Comparison of ENCODE assay signal across 16 cellular contexts in the genomic region with DNA sequence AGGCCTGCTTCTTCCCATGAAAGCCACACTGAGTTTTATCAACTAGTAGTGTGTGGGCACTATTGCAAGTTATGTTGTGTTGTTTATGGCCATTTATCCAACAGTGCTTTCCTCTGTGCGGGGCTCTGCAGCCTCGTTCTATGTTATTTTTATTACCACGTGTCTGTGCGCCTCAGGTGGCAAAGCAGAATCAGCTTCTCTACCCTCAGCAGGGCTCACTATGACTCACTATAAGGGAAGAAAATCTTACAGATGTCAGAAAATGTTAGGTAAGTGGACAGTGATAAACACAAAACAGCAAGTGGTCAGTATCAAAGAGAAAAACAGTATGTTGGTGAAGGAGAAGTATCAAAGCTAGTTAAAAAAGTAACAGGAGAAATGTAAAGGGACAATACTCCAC.
DNase-seq lines count a peak whose midpoint lies in the region; ATAC-seq and TF ChIP-seq lines count a peak whose summit lies in the region.
"Had no signal": no experiment of that assay in that cellular context is flagged by ENCODE, and none has a peak within 500 bp of the region (broad histone marks: within the 10 kb centered on the region; RNA-seq: fewer than 3 reads in every experiment).

No MANE protein-coding gene starts in this region.

- POLR2A ChIA-PET in SK-N-SH (lab: Yijun Ruan, JAX) = no interaction called here

- H3K36me3 ChIP-seq in SK-N-SH (replicated peaks in 1 of 2; ENCODE audit: control insufficient read depth in 1 of 2, insufficient read depth in 2 of 2, low read length in 1 of 2) = no peaks in the 10 kb centered on the region
- H3K36me3 ChIP-seq: BLaER1 had no signal

- H3K4me1 ChIP-seq in SK-N-SH (ENCODE audit: control insufficient read depth in 1 of 2, insufficient read depth in 2 of 2, low read depth in 1 of 2, low read length in 1 of 2) = peaks cover 0 to 6% of the 10 kb centered on the region in 2 experiments; a peak in 1 of 4 replicates
- H3K4me1 ChIP-seq: BLaER1, Caco-2 had no signal

- H3K79me2 ChIP-seq in SK-N-SH (ENCODE audit: insufficient read depth) = no peaks in the 10 kb centered on the region

- intact Hi-C loops in lower leg skin (cut with DNase I; ENCODE audit: low total_unique reads) = no loop called here

- no peak overlapping the region for H3K4me2 ChIP-seq in SK-N-SH
- H3K4me2 ChIP-seq: BLaER1 had no signal

- H3F3A ChIP-seq in SK-N-SH (replicated peaks; ENCODE audit: insufficient read depth) = no peaks in the 10 kb centered on the region

- TF ChIP-seq CTCF in SK-N-SH (IDR thresholded peaks at IDR 0.05) = no peak
- no peak for TF ChIP-seq CTCF in choroid plexus epithelial cell (conservative IDR thresholded peaks at IDR 0.05; ENCODE audit: low read depth, low read length)
- no peak for TF ChIP-seq CTCF in lower leg skin (IDR thresholded peaks at IDR 0.05)
- no peak for TF ChIP-seq CTCF in GM13977 (IDR thresholded peaks at IDR 0.05; ENCODE audit: extremely low read depth, insufficient read depth, missing control alignments)

- H3K9me3 ChIP-seq in SK-N-SH = no peaks in the 10 kb centered on the region

- 64% methylated on average over 4 of the region's 4 CpGs for WGBS in SK-N-SH (ENCODE audit: low lambda C conversion rate)
- 70 to 72% methylated on average over 4 of the region's 4 CpGs for WGBS in lower leg skin, 2 donors

- TF ChIP-seq RAD21 in SK-N-SH (IDR thresholded peaks at IDR 0.05; ENCODE audit: low read length) = no peak

- H2AFZ ChIP-seq in SK-N-SH (ENCODE audit: low read depth) = no peak overlapping the region

- no peak overlapping the region for H3K4me3 ChIP-seq in SK-N-SH (ENCODE audit: low read depth in 2 of 2, low read length in 1 of 2)
- no peak overlapping the region for H3K4me3 ChIP-seq in choroid plexus epithelial cell (ENCODE audit: low read depth, low read length)
- H3K4me3 ChIP-seq in lower leg skin (ENCODE audit: low read depth, poor library complexity, severe bottlenecking) = no peak overlapping the region
- H3K4me3 ChIP-seq: BLaER1 had no signal

- no peak for TF ChIP-seq EP300 in SK-N-SH (IDR thresholded peaks at IDR 0.05; ENCODE audit: borderline replicate concordance in 1 of 2, low read depth in 1 of 2, low read length in 1 of 2)

- H3K27ac ChIP-seq in SK-N-SH (ENCODE audit: low read depth in 2 of 2, low read length in 1 of 2) = no peak overlapping the region
- H3K27ac ChIP-seq: 22Rv1, BLaER1 had no signal

- H3K27me3 ChIP-seq in SK-N-SH (ENCODE audit: insufficient read depth) = no peaks in the 10 kb centered on the region
- H3K27me3 ChIP-seq: BLaER1 had no signal

- in situ Hi-C loops in GM13977 (cut with MboI; ENCODE audit: low pct_unique_long_range_greater_than_20kb, low sequenced_read_pairs, unreplicated experiment) = no loop called here

- H3K9ac ChIP-seq in SK-N-SH = no peak overlapping the region
- H3K9ac ChIP-seq: BLaER1 had no signal

- CTCF ChIA-PET in SK-N-SH (lab: Yijun Ruan, JAX) = interaction anchor here (1.6 to 3.5 kb wide), 3 partner anchors 13 to 81 kb away, joined by 5 to 9 read pairs (median 5); no protein-coding TSS in a partner anchor

- peak; percentile 61; the same call in 2 of the 3 replicates for ATAC-seq in SK-N-SH treated with all-trans-retinoic acid at 6 μM for 48 hours

- no peak for DNase-seq in SK-N-SH
- peak; percentile 24 for DNase-seq in HT1080 (ENCODE audit: low read depth)
- DNase-seq in choroid plexus epithelial cell (ENCODE audit: low read depth) = peak; percentile 56
- peak; percentile 21 for DNase-seq in renal cortical epithelial cell (ENCODE audit: low read depth)
- DNase-seq in lower leg skin (ENCODE audit: low spot score in 2 of 2) = no peak
- no peak for DNase-seq in NCI-H2107 treated with DMSO at 0.1 percent for 48 hours (lab: John Stamatoyannopoulos, UW; ENCODE audit: unreplicated experiment)
- no peak for DNase-seq in GM13977 (ENCODE audit: low spot score)
- DNase-seq: AML-193; Caco-2; CD8-positive, alpha-beta memory T cell; DND-41; GDM1; H7 had no signal

- no peak for TF ChIP-seq POLR2A in lower leg skin (IDR thresholded peaks at IDR 0.05)

- no peaks in the 10 kb centered on the region for H3K9me2 ChIP-seq in SK-N-SH

- H4K20me1 ChIP-seq in SK-N-SH (ENCODE audit: insufficient read depth) = no peaks in the 10 kb centered on the region
- H4K20me1 ChIP-seq: BLaER1 had no signal

TF ChIP-seq in SK-N-SH treated with all-trans-retinoic acid at 6 μM for 48 hours, 23 proteins besides CTCF, POLR2A, EP300 and RAD21 (continues in another document):
- TF ChIP-seq BACH2 (CRISPR knock-in tag; IDR thresholded peaks at IDR 0.05; ENCODE audit: borderline replicate concordance) (no peak), ISL1 (CRISPR knock-in tag; IDR thresholded peaks at IDR 0.05) (no peak), ESRRG (CRISPR knock-in tag; IDR thresholded peaks at IDR 0.05) (no peak), CSDC2 (CRISPR knock-in tag; IDR thresholded peaks at IDR 0.05) (no peak), PPARA (CRISPR knock-in tag; IDR thresholded peaks at IDR 0.05; ENCODE audit: borderline replicate concordance) (no peak), RARB (CRISPR knock-in tag; IDR thresholded peaks at IDR 0.05) (no peak), ZC3H10 (CRISPR knock-in tag; IDR thresholded peaks at IDR 0.05) (no peak), ZNF70 (CRISPR knock-in tag; IDR thresholded peaks at IDR 0.05) (no peak)
- TF ChIP-seq, protein P1, sequence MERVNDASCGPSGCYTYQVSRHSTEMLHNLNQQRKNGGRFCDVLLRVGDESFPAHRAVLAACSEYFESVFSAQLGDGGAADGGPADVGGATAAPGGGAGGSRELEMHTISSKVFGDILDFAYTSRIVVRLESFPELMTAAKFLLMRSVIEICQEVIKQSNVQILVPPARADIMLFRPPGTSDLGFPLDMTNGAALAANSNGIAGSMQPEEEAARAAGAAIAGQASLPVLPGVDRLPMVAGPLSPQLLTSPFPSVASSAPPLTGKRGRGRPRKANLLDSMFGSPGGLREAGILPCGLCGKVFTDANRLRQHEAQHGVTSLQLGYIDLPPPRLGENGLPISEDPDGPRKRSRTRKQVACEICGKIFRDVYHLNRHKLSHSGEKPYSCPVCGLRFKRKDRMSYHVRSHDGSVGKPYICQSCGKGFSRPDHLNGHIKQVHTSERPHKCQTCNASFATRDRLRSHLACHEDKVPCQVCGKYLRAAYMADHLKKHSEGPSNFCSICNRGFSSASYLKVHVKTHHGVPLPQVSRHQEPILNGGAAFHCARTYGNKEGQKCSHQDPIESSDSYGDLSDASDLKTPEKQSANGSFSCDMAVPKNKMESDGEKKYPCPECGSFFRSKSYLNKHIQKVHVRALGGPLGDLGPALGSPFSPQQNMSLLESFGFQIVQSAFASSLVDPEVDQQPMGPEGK (CRISPR knock-in tag; IDR thresholded peaks at IDR 0.05; ENCODE audit: borderline replicate concordance) = no peak
- TF ChIP-seq, protein P2, sequence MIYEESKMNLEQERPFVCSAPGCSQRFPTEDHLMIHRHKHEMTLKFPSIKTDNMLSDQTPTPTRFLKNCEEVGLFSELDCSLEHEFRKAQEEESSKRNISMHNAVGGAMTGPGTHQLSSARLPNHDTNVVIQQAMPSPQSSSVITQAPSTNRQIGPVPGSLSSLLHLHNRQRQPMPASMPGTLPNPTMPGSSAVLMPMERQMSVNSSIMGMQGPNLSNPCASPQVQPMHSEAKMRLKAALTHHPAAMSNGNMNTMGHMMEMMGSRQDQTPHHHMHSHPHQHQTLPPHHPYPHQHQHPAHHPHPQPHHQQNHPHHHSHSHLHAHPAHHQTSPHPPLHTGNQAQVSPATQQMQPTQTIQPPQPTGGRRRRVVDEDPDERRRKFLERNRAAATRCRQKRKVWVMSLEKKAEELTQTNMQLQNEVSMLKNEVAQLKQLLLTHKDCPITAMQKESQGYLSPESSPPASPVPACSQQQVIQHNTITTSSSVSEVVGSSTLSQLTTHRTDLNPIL (CRISPR knock-in tag; IDR thresholded peaks at IDR 0.05; ENCODE audit: low read depth) = no peak

TF ChIP-seq in SK-N-SH, 30 proteins besides CTCF, POLR2A, EP300 and RAD21:
- TF ChIP-seq, protein P3, sequence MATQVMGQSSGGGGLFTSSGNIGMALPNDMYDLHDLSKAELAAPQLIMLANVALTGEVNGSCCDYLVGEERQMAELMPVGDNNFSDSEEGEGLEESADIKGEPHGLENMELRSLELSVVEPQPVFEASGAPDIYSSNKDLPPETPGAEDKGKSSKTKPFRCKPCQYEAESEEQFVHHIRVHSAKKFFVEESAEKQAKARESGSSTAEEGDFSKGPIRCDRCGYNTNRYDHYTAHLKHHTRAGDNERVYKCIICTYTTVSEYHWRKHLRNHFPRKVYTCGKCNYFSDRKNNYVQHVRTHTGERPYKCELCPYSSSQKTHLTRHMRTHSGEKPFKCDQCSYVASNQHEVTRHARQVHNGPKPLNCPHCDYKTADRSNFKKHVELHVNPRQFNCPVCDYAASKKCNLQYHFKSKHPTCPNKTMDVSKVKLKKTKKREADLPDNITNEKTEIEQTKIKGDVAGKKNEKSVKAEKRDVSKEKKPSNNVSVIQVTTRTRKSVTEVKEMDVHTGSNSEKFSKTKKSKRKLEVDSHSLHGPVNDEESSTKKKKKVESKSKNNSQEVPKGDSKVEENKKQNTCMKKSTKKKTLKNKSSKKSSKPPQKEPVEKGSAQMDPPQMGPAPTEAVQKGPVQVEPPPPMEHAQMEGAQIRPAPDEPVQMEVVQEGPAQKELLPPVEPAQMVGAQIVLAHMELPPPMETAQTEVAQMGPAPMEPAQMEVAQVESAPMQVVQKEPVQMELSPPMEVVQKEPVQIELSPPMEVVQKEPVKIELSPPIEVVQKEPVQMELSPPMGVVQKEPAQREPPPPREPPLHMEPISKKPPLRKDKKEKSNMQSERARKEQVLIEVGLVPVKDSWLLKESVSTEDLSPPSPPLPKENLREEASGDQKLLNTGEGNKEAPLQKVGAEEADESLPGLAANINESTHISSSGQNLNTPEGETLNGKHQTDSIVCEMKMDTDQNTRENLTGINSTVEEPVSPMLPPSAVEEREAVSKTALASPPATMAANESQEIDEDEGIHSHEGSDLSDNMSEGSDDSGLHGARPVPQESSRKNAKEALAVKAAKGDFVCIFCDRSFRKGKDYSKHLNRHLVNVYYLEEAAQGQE (IDR thresholded peaks at IDR 0.05; ENCODE audit: low read depth, low read length) = no peak
- no peak for TF ChIP-seq MEF2A (IDR thresholded peaks at IDR 0.05; ENCODE audit: borderline replicate concordance, low read depth)
- no peak for TF ChIP-seq TCF12 (IDR thresholded peaks at IDR 0.05)

Comparison
In these comparisons a context has a peak if more than half of its experiments do, and no peak if none do; other contexts are left out.
1. DNase-seq: peak in HT1080 (single experiment), choroid plexus epithelial cell (single experiment) and renal cortical epithelial cell (single experiment); none in SK-N-SH (single experiment), lower leg skin (0 of 2), NCI-H2107 treated with DMSO at 0.1 percent for 48 hours (single experiment) and GM13977 (single experiment).